27 cellular contexts compared by ENCODE assay signal in the genomic region with DNA sequence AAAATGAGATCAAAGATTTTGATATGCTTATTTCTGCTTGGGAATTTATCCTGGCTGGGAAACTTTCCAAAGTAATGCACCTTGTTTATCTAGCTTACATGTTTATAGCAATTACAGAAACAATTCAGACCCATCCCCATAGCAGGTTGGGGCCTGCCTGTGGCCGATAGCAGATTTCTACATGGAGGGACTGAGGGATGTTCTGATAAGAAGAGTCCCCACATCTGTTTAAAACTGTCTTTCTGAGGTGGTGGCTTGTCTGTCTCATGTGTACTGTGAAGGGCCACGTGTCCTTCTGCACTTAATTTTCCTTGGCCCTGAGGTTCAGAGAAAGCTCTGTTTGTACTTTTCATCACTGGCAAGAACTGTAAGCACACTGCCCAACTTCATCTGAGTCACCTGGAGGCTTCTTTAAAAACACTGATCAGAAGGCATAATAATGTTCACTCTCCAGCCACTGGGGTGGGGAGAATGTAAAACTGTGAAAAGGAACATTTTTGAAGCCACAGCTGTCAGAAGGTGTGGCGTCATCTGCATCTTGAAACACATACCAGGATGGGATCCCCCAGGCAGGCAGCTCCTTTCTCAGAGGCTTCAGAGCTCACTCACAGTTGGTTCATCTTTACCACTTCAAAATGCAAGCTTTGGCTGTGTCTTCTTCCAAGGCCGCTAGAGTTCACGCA.
DNase-seq lines count a peak whose midpoint lies in the region; ATAC-seq and TF ChIP-seq lines count a peak whose summit lies in the region.
"Had no signal": no experiment of that assay in that cellular context is flagged by ENCODE, and none has a peak within 500 bp of the region (broad histone marks: within the 10 kb centered on the region; RNA-seq: fewer than 3 reads in every experiment).

No MANE protein-coding gene starts in this region.

- H3K18ac ChIP-seq in mesenchymal stem cell (ENCODE audit: low read depth in 1 of 2, low read length in 2 of 2), result no peak overlapping the region

- H3K4me3 ChIP-seq in ascending aorta (no peak overlapping the region), mesenchymal stem cell (ENCODE audit: insufficient read depth in 1 of 2, low read depth in 1 of 2, low read length in 2 of 2) (no peak overlapping the region), thoracic aorta (no peak overlapping the region), hepatocyte (no peak overlapping the region)
- H3K4me3 ChIP-seq: HAP-1, lower lobe of right lung, PC-9, spleen, upper lobe of right lung had no signal

- CTCF ChIA-PET in activated naive CD4-positive, alpha-beta T cell treated with anti-CD3 and anti-CD28 coated beads for 36 hours (lab: Charles Lee), result interaction anchor here (0.6 kb wide), 1 partner anchor 200 kb away, joined by 3 read pairs; no protein-coding TSS in a partner anchor

- H3K4ac ChIP-seq in mesenchymal stem cell (ENCODE audit: low read depth in 1 of 2, low read length in 2 of 2), result no peak overlapping the region

- H3K4me1 ChIP-seq in ascending aorta, result peaks cover 17 to 65% of the 10 kb centered on the region in 2 donors
- H3K4me1 ChIP-seq in mesenchymal stem cell (ENCODE audit: control insufficient read depth, insufficient read depth, low read depth, low read length), result no peaks in the 10 kb centered on the region
- peaks cover 35 to 93% of the 10 kb centered on the region in 2 donors for H3K4me1 ChIP-seq in thoracic aorta (ENCODE audit: control insufficient read depth in 1 of 2, low read depth in 2 of 2)
- H3K4me1 ChIP-seq in hepatocyte (ENCODE audit: insufficient read depth), result no peaks in the 10 kb centered on the region
- H3K4me1 ChIP-seq: spleen, upper lobe of right lung had no signal

- no peak overlapping the region for H3K27ac Mint-ChIP-seq in activated naive CD4-positive, alpha-beta T cell treated with anti-CD3 and anti-CD28 coated beads for 36 hours
- no peak overlapping the region for H3K27ac Mint-ChIP-seq in T-helper 2 cell treated with Interferon-gamma antibody and Interleukin-4, amounts not matched to agents 5 μg/mL and 100 μg/mL, for 36 hours
- H3K27ac Mint-ChIP-seq: T-cell had no signal

- H4K91ac ChIP-seq in mesenchymal stem cell (ENCODE audit: low read length), result no peak overlapping the region

- H3K9me3 ChIP-seq in ascending aorta, result no peaks in the 10 kb centered on the region
- no peaks in the 10 kb centered on the region for H3K9me3 ChIP-seq in mesenchymal stem cell (ENCODE audit: control insufficient read depth, low read length)
- no peaks in the 10 kb centered on the region for H3K9me3 ChIP-seq in thoracic aorta
- no peaks in the 10 kb centered on the region for H3K9me3 ChIP-seq in hepatocyte (ENCODE audit: low read depth)
- H3K9me3 ChIP-seq: HAP-1, lower lobe of right lung, neutrophil, spleen, upper lobe of right lung had no signal

- H3K79me1 ChIP-seq in mesenchymal stem cell (replicated peaks; ENCODE audit: low read length, poor library complexity, severe bottlenecking), result peaks cover 43% of the 10 kb centered on the region

- peaks cover 19% of the 10 kb centered on the region for H3K27me3 Mint-ChIP-seq in activated naive CD4-positive, alpha-beta T cell treated with anti-CD3 and anti-CD28 coated beads for 36 hours (ENCODE audit: low read depth)
- peaks cover 60% of the 10 kb centered on the region for H3K27me3 Mint-ChIP-seq in T-helper 2 cell treated with Interferon-gamma antibody and Interleukin-4, amounts not matched to agents 5 μg/mL and 100 μg/mL, for 36 hours (ENCODE audit: low read depth)

- H3K4me2 ChIP-seq in mesenchymal stem cell (ENCODE audit: low read length, poor library complexity, severe bottlenecking) (no peak overlapping the region), hepatocyte (no peak overlapping the region)
- H3K4me2 ChIP-seq: PC-9 had no signal

- no peak overlapping the region for H2BK5ac ChIP-seq in mesenchymal stem cell (ENCODE audit: low read depth, low read length, poor library complexity, severe bottlenecking)

- H2BK15ac ChIP-seq in mesenchymal stem cell (ENCODE audit: low read depth, poor library complexity, severe bottlenecking), result no peak overlapping the region

- peak overlapping the region; percentile 43 to 88 for H3K27ac ChIP-seq in ascending aorta
- no peak overlapping the region for H3K27ac ChIP-seq in mesenchymal stem cell (ENCODE audit: low read length, poor library complexity, severe bottlenecking)
- H3K27ac ChIP-seq in thoracic aorta, result peak overlapping the region; percentile 53 to 96
- no peak overlapping the region for H3K27ac ChIP-seq in hepatocyte
- H3K27ac ChIP-seq: lower lobe of right lung, neutrophil, PC-9, spleen, upper lobe of right lung had no signal

- no peaks in the 10 kb centered on the region for H3K4me1 Mint-ChIP-seq in activated naive CD4-positive, alpha-beta T cell treated with anti-CD3 and anti-CD28 coated beads for 36 hours (ENCODE audit: low read depth)
- H3K4me1 Mint-ChIP-seq in T-helper 2 cell treated with Interferon-gamma antibody and Interleukin-4, amounts not matched to agents 5 μg/mL and 100 μg/mL, for 36 hours (ENCODE audit: low read depth), result no peaks in the 10 kb centered on the region
- H3K4me1 Mint-ChIP-seq: T-cell had no signal

- no peaks in the 10 kb centered on the region for H3K79me2 ChIP-seq in hepatocyte

- H2BK120ac ChIP-seq in mesenchymal stem cell (ENCODE audit: low read depth, low read length), result no peak overlapping the region

- H3K36me3 ChIP-seq in ascending aorta (peaks cover 9 to 67% of the 10 kb centered on the region in 2 donors), mesenchymal stem cell (ENCODE audit: control insufficient read depth in 1 of 2, insufficient read depth in 2 of 2, low read depth in 1 of 2, low read length in 2 of 2) (peaks cover 40 to 87% of the 10 kb centered on the region in 2 experiments), thoracic aorta (peaks cover 32% of the 10 kb centered on the region), hepatocyte (replicated peaks; ENCODE audit: insufficient read depth, low read depth) (no peaks in the 10 kb centered on the region)
- H3K36me3 ChIP-seq: lower lobe of right lung, neutrophil, spleen, upper lobe of right lung had no signal

- peak; percentile 8 for DNase-seq in activated naive CD4-positive, alpha-beta T cell treated with anti-CD3 and anti-CD28 coated beads for 36 hours
- DNase-seq in activated naive CD4-positive, alpha-beta T cell (lab: John Stamatoyannopoulos, UW), result no peak
- DNase-seq in ascending aorta (ENCODE audit: low spot score in 2 of 2) (no peak), mesenchymal stem cell (no peak), thoracic aorta (ENCODE audit: low spot score) (no peak), hepatocyte (ENCODE audit: low spot score) (no peak)
- DNase-seq in T-helper 2 cell treated with Interferon-gamma antibody and Interleukin-4, amounts not matched to agents 5 μg/mL and 100 μg/mL, for 36 hours (ENCODE audit: low spot score), result no peak
- DNase-seq: ACHN; activated CD4-positive, alpha-beta T cell treated with anti-CD3 and anti-CD28 coated beads for 4 hours; activated gamma-delta T cell; amygdala; C1 segment of cervical spinal cord; central memory CD4-positive, alpha-beta T cell; islet precursor cell; lower lobe of right lung; NCI-H2081; NCI-H345; PC-9; retina; SIG-M5; spleen; stimulated activated CD4-positive, alpha-beta T cell treated with anti-CD3 and anti-CD28 coated beads, Interleukin-4, amount 100 ng/mL, for 4 hours; T-cell; upper lobe of right lung had no signal

- no peak overlapping the region for H3K23ac ChIP-seq in mesenchymal stem cell (ENCODE audit: low read length in 2 of 2)

- H3K9ac ChIP-seq in mesenchymal stem cell (ENCODE audit: low read length), result peak overlapping the region; percentile 2

- H3K4me3 Mint-ChIP-seq in activated naive CD4-positive, alpha-beta T cell treated with anti-CD3 and anti-CD28 coated beads for 36 hours, result no peak overlapping the region
- no peak overlapping the region for H3K4me3 Mint-ChIP-seq in T-helper 2 cell treated with Interferon-gamma antibody and Interleukin-4, amounts not matched to agents 5 μg/mL and 100 μg/mL, for 36 hours
- H3K4me3 Mint-ChIP-seq: T-cell had no signal

- no peak overlapping the region for H2AK5ac ChIP-seq in mesenchymal stem cell (ENCODE audit: low read length, severe bottlenecking)

- no peaks in the 10 kb centered on the region for H3K9me2 ChIP-seq in hepatocyte (replicated peaks; ENCODE audit: insufficient read depth)

- no peaks in the 10 kb centered on the region for H3K27me3 ChIP-seq in ascending aorta
- H3K27me3 ChIP-seq in mesenchymal stem cell (ENCODE audit: control insufficient read depth in 1 of 2, insufficient read depth in 1 of 2, low read length in 2 of 2), result no peaks in the 10 kb centered on the region
- no peaks in the 10 kb centered on the region for H3K27me3 ChIP-seq in thoracic aorta (replicated peaks; ENCODE audit: insufficient read depth)
- no peaks in the 10 kb centered on the region for H3K27me3 ChIP-seq in hepatocyte
- H3K27me3 ChIP-seq: upper lobe of right lung had no signal

- no peak overlapping the region for H4K8ac ChIP-seq in mesenchymal stem cell (ENCODE audit: low read length)

- TF ChIP-seq CTCF in ascending aorta (IDR thresholded peaks at IDR 0.05) (no peak), thoracic aorta (IDR thresholded peaks at IDR 0.05) (no peak), hepatocyte (IDR thresholded peaks at IDR 0.05; ENCODE audit: poor library complexity) (no peak)

- H3K36me3 Mint-ChIP-seq in activated naive CD4-positive, alpha-beta T cell treated with anti-CD3 and anti-CD28 coated beads for 36 hours (ENCODE audit: low read depth), result no peaks in the 10 kb centered on the region
- H3K36me3 Mint-ChIP-seq in T-helper 2 cell treated with Interferon-gamma antibody and Interleukin-4, amounts not matched to agents 5 μg/mL and 100 μg/mL, for 36 hours (ENCODE audit: low read depth), result no peaks in the 10 kb centered on the region
- H3K36me3 Mint-ChIP-seq: T-cell had no signal

- H3K14ac ChIP-seq in mesenchymal stem cell (ENCODE audit: low read length in 2 of 2), result no peak overlapping the region

- WGBS in mesenchymal stem cell, result 97% methylated on average over 5 of the region's 5 CpGs
- 93% methylated on average over 5 of the region's 5 CpGs for WGBS in hepatocyte (ENCODE audit: low lambda C conversion rate, missing lambda C conversion rate)

- intact Hi-C loops in activated naive CD4-positive, alpha-beta T cell treated with anti-CD3 and anti-CD28 coated beads for 36 hours (cut with micrococcal nuclease), result no loop called here
- intact Hi-C loops in ascending aorta (cut with DNase I), result loop anchor here (5.0 kb wide), 1 partner anchor 65 kb away; no protein-coding TSS in a partner anchor

- H4K20me1 ChIP-seq in hepatocyte (ENCODE audit: insufficient read depth, poor library complexity, severe bottlenecking), result no peaks in the 10 kb centered on the region

- no peak overlapping the region for H2BK12ac ChIP-seq in mesenchymal stem cell (ENCODE audit: low read length in 2 of 2)

- no peak for ATAC-seq in thoracic aorta (ENCODE audit: insufficient number of reproducible peaks, low FRiP score, low read depth)
- no peak for ATAC-seq in GM21528 (IDR thresholded peaks at IDR 0.05; ENCODE audit: low FRiP score, unreplicated experiment)
- ATAC-seq: lower lobe of right lung, T-cell, upper lobe of right lung had no signal

- H3K9me3 Mint-ChIP-seq in activated naive CD4-positive, alpha-beta T cell treated with anti-CD3 and anti-CD28 coated beads for 36 hours, result no peaks in the 10 kb centered on the region
- H3K9me3 Mint-ChIP-seq in T-helper 2 cell treated with Interferon-gamma antibody and Interleukin-4, amounts not matched to agents 5 μg/mL and 100 μg/mL, for 36 hours, result no peaks in the 10 kb centered on the region
- H3K9me3 Mint-ChIP-seq: T-cell had no signal

- H2AFZ ChIP-seq in mesenchymal stem cell (ENCODE audit: low read depth, low read length) (no peak overlapping the region), hepatocyte (no peak overlapping the region)
- H2AFZ ChIP-seq: PC-9 had no signal

Comparison
In these comparisons a context has a peak if more than half of its experiments do, and no peak if none do; other contexts are left out.
1. H3K27ac ChIP-seq: peak in ascending aorta (2 of 2) and thoracic aorta (2 of 2); none in mesenchymal stem cell (single experiment) and hepatocyte (single experiment).